Comparison of ENCODE assay signal across 23 cellular contexts in genomic region chr1:29342351-29342750, GRCh38.
"Had no signal": no experiment of that assay in that cellular context is flagged by ENCODE, and none has a peak within 500 bp of the region (broad histone marks: within the 10 kb centered on the region; RNA-seq: fewer than 3 reads in every experiment).

No MANE protein-coding gene starts in this region.

- H3K9me3 Mint-ChIP-seq: activated naive CD8-positive, alpha-beta T cell treated with anti-CD3 and anti-CD28 coated beads for 36 hours; activated T-cell treated with anti-CD3 and anti-CD28 coated beads, Interleukin-2, amount 50 U/mL, for 4 hours; mesothelial cell of epicardium; natural killer cell had no signal

- H3K4me1 ChIP-seq: foreskin keratinocyte, left ventricle myocardium inferior, prostate gland, right atrium auricular region, thyroid gland, upper lobe of right lung had no signal

- H3K9me3 ChIP-seq: left ventricle myocardium inferior, prostate gland, right atrium auricular region, thyroid gland, upper lobe of right lung had no signal

- H3K36me3 Mint-ChIP-seq: activated naive CD8-positive, alpha-beta T cell treated with anti-CD3 and anti-CD28 coated beads for 36 hours; immature natural killer cell; mesothelial cell of epicardium; natural killer cell had no signal

- H3K4me3 Mint-ChIP-seq: activated naive CD8-positive, alpha-beta T cell treated with anti-CD3 and anti-CD28 coated beads for 36 hours; activated T-cell treated with anti-CD3 and anti-CD28 coated beads, Interleukin-2, amount 50 U/mL, for 4 hours; immature natural killer cell; mesothelial cell of epicardium; natural killer cell had no signal

- H3K4me3 ChIP-seq: left ventricle myocardium inferior, prostate gland, right atrium auricular region, thyroid gland, upper lobe of right lung had no signal

- H3K36me3 ChIP-seq: left ventricle myocardium inferior, prostate gland, right atrium auricular region, thyroid gland, upper lobe of right lung had no signal

- DNase-seq: activated CD4-positive, alpha-beta T cell treated with anti-CD3 and anti-CD28 coated beads for 4 hours; activated CD4-positive, alpha-beta T cell treated with anti-CD3 and anti-CD28 coated beads, Interleukin-2, amount 50 U/mL, for 48 hours; activated CD4-positive, CD25-positive, alpha-beta regulatory T cell; activated CD8-positive, alpha-beta memory T cell treated with anti-CD3 and anti-CD28 coated beads, Interleukin-2, amount 50 U/mL, for 48 hours; activated naive CD4-positive, alpha-beta T cell treated with Interleukin-2 at 50 U/mL for 16 hours; activated naive CD8-positive, alpha-beta T cell treated with anti-CD3 and anti-CD28 coated beads for 36 hours; activated T-cell treated with anti-CD3 and anti-CD28 coated beads, Interleukin-2, amount 50 U/mL, for 4 hours; cerebellar nuclear complex; effector CD8-positive, alpha-beta T cell; foreskin keratinocyte; immature natural killer cell; kidney glomerular epithelial cell; left ventricle myocardium inferior; natural killer cell; stimulated activated CD4-positive, alpha-beta T cell treated with anti-CD3 and anti-CD28 coated beads, Interleukin-12 subunit alpha, Interleukin-12 subunit beta, amount 100 ng/mL, for 4 hours; stimulated activated CD4-positive, alpha-beta T cell treated with anti-CD3 and anti-CD28 coated beads, Interleukin-4, amount 100 ng/mL, for 4 hours; stimulated activated naive CD8-positive, alpha-beta T cell treated with anti-CD3 and anti-CD28 coated beads, Interleukin-15, Interleukin-2, amounts not matched to agents 100 U/mL and 50 U/mL, for 24 hours; T1000; thyroid gland; upper lobe of right lung had no signal

- H3K4me1 Mint-ChIP-seq: activated naive CD8-positive, alpha-beta T cell treated with anti-CD3 and anti-CD28 coated beads for 36 hours; immature natural killer cell; natural killer cell had no signal

- H3K27ac ChIP-seq: foreskin keratinocyte, left ventricle myocardium inferior, prostate gland, right atrium auricular region, thyroid gland, upper lobe of right lung had no signal

- H3K27me3 ChIP-seq: right atrium auricular region, thyroid gland had no signal

- H3K27ac Mint-ChIP-seq: activated naive CD8-positive, alpha-beta T cell treated with anti-CD3 and anti-CD28 coated beads for 36 hours; immature natural killer cell; mesothelial cell of epicardium; natural killer cell had no signal
